ENCODE assay signal across 18 cellular contexts in genomic region chr16:3675601-3676130, GRCh38.
"Had no signal": no experiment of that assay in that cellular context is flagged by ENCODE, and none has a peak within 500 bp of the region (broad histone marks: within the 10 kb centered on the region; RNA-seq: fewer than 3 reads in every experiment).

No MANE protein-coding gene starts in this region.

- H3K9me3 Mint-ChIP-seq: mesothelial cell of epicardium; nephron; stimulated activated naive B cell treated with anti-CD40 and anti-IgM and Interleukin-4, amounts not matched to agents 10 μg/mL and 1 μg/mL and 100 μg/mL, for 72 hours; stimulated activated naive CD8-positive, alpha-beta T cell treated with anti-CD3 and anti-CD28 coated beads, Interleukin-15, amount 100 ng/mL, for 72 hours had no signal

- H3K4me3 Mint-ChIP-seq: mesothelial cell of epicardium; nephron; stimulated activated naive B cell treated with anti-CD40 and anti-IgM and Interleukin-4, amounts not matched to agents 10 μg/mL and 1 μg/mL and 100 μg/mL, for 72 hours; stimulated activated naive CD8-positive, alpha-beta T cell treated with anti-CD3 and anti-CD28 coated beads, Interleukin-15, amount 100 ng/mL, for 72 hours had no signal

- H3K4me1 Mint-ChIP-seq: mesothelial cell of epicardium; nephron; stimulated activated naive B cell treated with anti-CD40 and anti-IgM and Interleukin-4, amounts not matched to agents 10 μg/mL and 1 μg/mL and 100 μg/mL, for 72 hours had no signal

- DNase-seq: effector memory CD4-positive, alpha-beta T cell; gastrocnemius medialis; islet precursor cell; mammary epithelial cell; stimulated activated CD4-positive, alpha-beta T cell treated with anti-CD3 and anti-CD28 coated beads, Interleukin-2, amount 100 ng/mL, for 24 hours; stimulated activated CD4-positive, alpha-beta T cell treated with anti-CD3 and anti-CD28 coated beads, Interleukin-4, amount 100 ng/mL, for 4 hours; stimulated activated naive B cell treated with anti-CD40 and anti-IgM and Interleukin-4, amounts not matched to agents 10 μg/mL and 1 μg/mL and 100 μg/mL, for 72 hours; stimulated activated naive CD8-positive, alpha-beta T cell treated with anti-CD3 and anti-CD28 coated beads, Interleukin-15, amount 100 ng/mL, for 72 hours; testis; upper lobe of right lung had no signal

- H3K27me3 ChIP-seq: esophagus muscularis mucosa, gastrocnemius medialis, testis, tibial nerve, upper lobe of right lung, vagina had no signal

- H3K27ac ChIP-seq: epithelial cell of prostate, esophagus muscularis mucosa, gastrocnemius medialis, testis, tibial nerve, upper lobe of right lung, vagina had no signal

- H3K4me1 ChIP-seq: testis, tibial nerve, upper lobe of right lung, vagina had no signal

- H3K9me3 ChIP-seq: esophagus muscularis mucosa, gastrocnemius medialis, testis, tibial nerve, upper lobe of right lung, vagina had no signal

- H3K4me3 ChIP-seq: esophagus muscularis mucosa, gastrocnemius medialis, testis, tibial nerve, upper lobe of right lung, vagina had no signal

- H3K27ac Mint-ChIP-seq: mesothelial cell of epicardium; nephron; stimulated activated naive B cell treated with anti-CD40 and anti-IgM and Interleukin-4, amounts not matched to agents 10 μg/mL and 1 μg/mL and 100 μg/mL, for 72 hours; stimulated activated naive CD8-positive, alpha-beta T cell treated with anti-CD3 and anti-CD28 coated beads, Interleukin-15, amount 100 ng/mL, for 72 hours had no signal

- H3K27me3 Mint-ChIP-seq: stimulated activated naive B cell treated with anti-CD40 and anti-IgM and Interleukin-4, amounts not matched to agents 10 μg/mL and 1 μg/mL and 100 μg/mL, for 72 hours; stimulated activated naive CD8-positive, alpha-beta T cell treated with anti-CD3 and anti-CD28 coated beads, Interleukin-15, amount 100 ng/mL, for 72 hours had no signal

- ATAC-seq: gastrocnemius medialis; left lobe of liver; sciatic nerve; stimulated activated naive B cell treated with anti-CD40 and anti-IgM and Interleukin-4, amounts not matched to agents 10 μg/mL and 1 μg/mL and 100 μg/mL, for 72 hours; stimulated activated naive CD8-positive, alpha-beta T cell treated with anti-CD3 and anti-CD28 coated beads, Interleukin-15, amount 100 ng/mL, for 72 hours; upper lobe of right lung had no signal
